1 cellular context compared by ENCODE assay signal in genomic region chr1:43783096-43783670, GRCh38.
TF ChIP-seq lines count a peak whose summit lies in the region.

No MANE protein-coding gene starts in this region.

TF ChIP-seq in GM12878, 131 proteins besides CTCF, POLR2A, EP300 and RAD21 (continued from another document):
- no peak for TF ChIP-seq E2F8 (IDR thresholded peaks at IDR 0.05; ENCODE audit: low read depth, partially characterized antibody)
- TF ChIP-seq NBN (IDR thresholded peaks at IDR 0.05) = no peak
- no peak for TF ChIP-seq NR2C1 (IDR thresholded peaks at IDR 0.05)
- TF ChIP-seq FOXM1 (IDR thresholded peaks at IDR 0.05; ENCODE audit: low read depth, low read length) = no peak
- peak; percentile 29; the same call in 1 of the 2 replicates for TF ChIP-seq ZNF687 (IDR thresholded peaks at IDR 0.05)
- no peak for TF ChIP-seq STAT3 (IDR thresholded peaks at IDR 0.05; ENCODE audit: low read depth, low read length)
- TF ChIP-seq E2F4 (IDR thresholded peaks at IDR 0.05; ENCODE audit: low read depth, low read length) = no peak
- no peak for TF ChIP-seq MYB (IDR thresholded peaks at IDR 0.05; ENCODE audit: borderline replicate concordance, low read depth, low read length)
- no peak for TF ChIP-seq ZNF274 (IDR thresholded peaks at IDR 0.05; ENCODE audit: insufficient read depth, insufficient read length)
- 0 out of 2 replicates have a peak, but pooled peaks have one; percentile 14 for TF ChIP-seq SMARCA5 (IDR thresholded peaks at IDR 0.05)
- no peak for TF ChIP-seq JUND (IDR thresholded peaks at IDR 0.05; ENCODE audit: low read depth, low read length)
- TF ChIP-seq TCF3 (IDR thresholded peaks at IDR 0.05; ENCODE audit: borderline replicate concordance, insufficient read depth, low read depth, low read length) = no peak
- TF ChIP-seq HDGF (IDR thresholded peaks at IDR 0.05) = peak; percentile 71; the same call in 1 of the 2 replicates
- TF ChIP-seq ZBTB11 (CRISPR knock-in tag; IDR thresholded peaks at IDR 0.05) = no peak
- TF ChIP-seq RELA (IDR thresholded peaks at IDR 0.05; ENCODE audit: borderline replicate concordance, partially characterized antibody) = no peak
- TF ChIP-seq SMC3 (IDR thresholded peaks at IDR 0.05; ENCODE audit: borderline replicate concordance, low read length) = no peak
- no peak for TF ChIP-seq BCL11A (IDR thresholded peaks at IDR 0.05; ENCODE audit: low read depth, low read length)
- TF ChIP-seq BCLAF1 (IDR thresholded peaks at IDR 0.05) = no peak
- TF ChIP-seq BCL3 (IDR thresholded peaks at IDR 0.05; ENCODE audit: borderline replicate concordance, insufficient read depth, low read depth, low read length, poor library complexity, severe bottlenecking) = no peak
- no peak for TF ChIP-seq RB1 (IDR thresholded peaks at IDR 0.05; ENCODE audit: borderline replicate concordance)
- no peak for TF ChIP-seq ZNF207 (IDR thresholded peaks at IDR 0.05; ENCODE audit: borderline replicate concordance)
